1 cellular context compared by ENCODE assay signal in genomic region chr17:31072186-31072585, GRCh38.
TF ChIP-seq lines count a peak whose summit lies in the region.

No MANE protein-coding gene starts in this region.

TF ChIP-seq in HEK293, 187 proteins besides CTCF, POLR2A, EP300 and RAD21 (continued from another document and continues in another):
- no peak for TF ChIP-seq PRDM2 (tag by site-specific recombination; IDR thresholded peaks at IDR 0.05; ENCODE audit: borderline replicate concordance)
- no peak for TF ChIP-seq ZNF140 (tag by site-specific recombination; IDR thresholded peaks at IDR 0.05)
- TF ChIP-seq ZNF488 (tag by site-specific recombination; IDR thresholded peaks at IDR 0.05), result no peak
- peak; percentile 72 for TF ChIP-seq PRDM1 (tag by site-specific recombination; IDR thresholded peaks at IDR 0.05)
- no peak for TF ChIP-seq ZNF449 (tag by site-specific recombination; IDR thresholded peaks at IDR 0.05)
- TF ChIP-seq SP7 (tag by site-specific recombination; IDR thresholded peaks at IDR 0.05), result peak; percentile 41; the same call in 1 of the 2 replicates
- TF ChIP-seq FEZF1 (tag by site-specific recombination; IDR thresholded peaks at IDR 0.05), result 0 out of 2 replicates have a peak, but pooled peaks have one; percentile 36
- no peak for TF ChIP-seq ZNF211 (tag by site-specific recombination; IDR thresholded peaks at IDR 0.05; ENCODE audit: low read depth)
- no peak for TF ChIP-seq ZNF423 (tag by site-specific recombination; IDR thresholded peaks at IDR 0.05)
- TF ChIP-seq ZNF138 (tag by site-specific recombination; IDR thresholded peaks at IDR 0.05; ENCODE audit: borderline replicate concordance), result no peak
- no peak for TF ChIP-seq ZNF24 (tag by site-specific recombination; IDR thresholded peaks at IDR 0.05)
- no peak for TF ChIP-seq YY1 (tag by site-specific recombination; IDR thresholded peaks at IDR 0.05)
- no peak for TF ChIP-seq HOXC10 (CRISPR knock-in tag; IDR thresholded peaks at IDR 0.05)
- peak; percentile 48; the same call in 1 of the 2 replicates for TF ChIP-seq ZEB2 (tag by site-specific recombination; IDR thresholded peaks at IDR 0.05)
- TF ChIP-seq ZBTB44 (tag by site-specific recombination; IDR thresholded peaks at IDR 0.05), result peak; percentile 92
- no peak for TF ChIP-seq ZNF16 (tag by site-specific recombination; IDR thresholded peaks at IDR 0.05; ENCODE audit: low read depth)
- 0 out of 2 replicates have a peak, but pooled peaks have one; percentile 32 for TF ChIP-seq ZNF660 (tag by site-specific recombination; IDR thresholded peaks at IDR 0.05)
- peak; percentile 97 for TF ChIP-seq PRDM6 (tag by site-specific recombination; IDR thresholded peaks at IDR 0.05)
- TF ChIP-seq ZFP69B (tag by site-specific recombination; IDR thresholded peaks at IDR 0.05), result no peak
- no peak for TF ChIP-seq ZNF555 (tag by site-specific recombination; conservative IDR thresholded peaks at IDR 0.05)
- no peak for TF ChIP-seq ZSCAN4 (tag by site-specific recombination; IDR thresholded peaks at IDR 0.05)
- TF ChIP-seq PRDM4 (tag by site-specific recombination; IDR thresholded peaks at IDR 0.05), result no peak
- no peak for TF ChIP-seq ZNF157 (tag by site-specific recombination; IDR thresholded peaks at IDR 0.05)
- no peak for TF ChIP-seq ZNF843 (tag by site-specific recombination; IDR thresholded peaks at IDR 0.05)
- TF ChIP-seq ZNF529 (tag by site-specific recombination; IDR thresholded peaks at IDR 0.05; ENCODE audit: insufficient replicate concordance), result no peak
- no peak for TF ChIP-seq ZNF354C (tag by site-specific recombination; IDR thresholded peaks at IDR 0.05; ENCODE audit: borderline replicate concordance, low read depth)
- TF ChIP-seq ZNF785 (tag by site-specific recombination; IDR thresholded peaks at IDR 0.05), result no peak
- TF ChIP-seq ZNF398 (tag by site-specific recombination; IDR thresholded peaks at IDR 0.05), result no peak
- 0 out of 2 replicates have a peak, but pooled peaks have one; percentile 16 for TF ChIP-seq TCF7L2 (IDR thresholded peaks at IDR 0.05; ENCODE audit: borderline replicate concordance, low read depth, low read length)
- no peak for TF ChIP-seq ZNF530 (tag by site-specific recombination; IDR thresholded peaks at IDR 0.05; ENCODE audit: low read depth)
- no peak for TF ChIP-seq ZFP3 (tag by site-specific recombination; IDR thresholded peaks at IDR 0.05; ENCODE audit: low read depth)
- no peak for TF ChIP-seq ZBTB49 (tag by site-specific recombination; IDR thresholded peaks at IDR 0.05; ENCODE audit: low read depth)
- no peak for TF ChIP-seq ZNF513 (tag by site-specific recombination; IDR thresholded peaks at IDR 0.05)
- TF ChIP-seq ZNF202 (tag by site-specific recombination; IDR thresholded peaks at IDR 0.05; ENCODE audit: borderline replicate concordance), result no peak
- no peak for TF ChIP-seq ZNF747 (tag by site-specific recombination; IDR thresholded peaks at IDR 0.05)
- TF ChIP-seq ZBTB8A (tag by site-specific recombination; IDR thresholded peaks at IDR 0.05), result 0 out of 2 replicates have a peak, but pooled peaks have one; percentile 30
- no peak for TF ChIP-seq ZSCAN30 (tag by site-specific recombination; IDR thresholded peaks at IDR 0.05)
- no peak for TF ChIP-seq EGR2 (tag by site-specific recombination; IDR thresholded peaks at IDR 0.05; ENCODE audit: low read depth)
